Comparison of ENCODE assay signal across 8 cellular contexts in genomic region chr2:129849559-129850160, GRCh38.
DNase-seq lines count a peak whose midpoint lies in the region; ATAC-seq, FAIRE-seq and TF ChIP-seq lines count a peak whose summit lies in the region.

No MANE protein-coding gene starts in this region.

- ATAC-seq in GM21723 (IDR thresholded peaks at IDR 0.05; ENCODE audit: unreplicated experiment) (peak; percentile 88), natural killer cell (peak; percentile 90 to 99 (median 95))

- no peak overlapping the region for H3K9ac ChIP-seq in Loucy (ENCODE audit: low read depth, low read length, poor library complexity, severe bottlenecking)

- TF ChIP-seq CTCF in Loucy (conservative IDR thresholded peaks at IDR 0.05; ENCODE audit: low read length) = peak; percentile 78
- TF ChIP-seq CTCF in epithelial cell of proximal tubule (conservative IDR thresholded peaks at IDR 0.05; ENCODE audit: low read depth, low read length) = peak; percentile 66
- peak; percentile 79 for TF ChIP-seq CTCF in natural killer cell (IDR thresholded peaks at IDR 0.05)

- peaks cover 20 to 47% of the 10 kb centered on the region in 2 donors for H3K27me3 Mint-ChIP-seq in natural killer cell (ENCODE audit: low read depth in 2 of 2)

- H3K4me3 ChIP-seq in Loucy (ENCODE audit: low read length, poor library complexity, severe bottlenecking) (no peak overlapping the region), epithelial cell of proximal tubule (ENCODE audit: low read depth, low read length) (no peak overlapping the region)

- no peaks in the 10 kb centered on the region for H3K9me2 ChIP-seq in Loucy (replicated peaks; ENCODE audit: low read depth, low read length)

- no peaks in the 10 kb centered on the region for H3K27me3 ChIP-seq in Loucy (ENCODE audit: insufficient read depth, low read length, poor library complexity, severe bottlenecking)

- no peak overlapping the region for H3K4me3 Mint-ChIP-seq in natural killer cell

- H3K9me3 Mint-ChIP-seq in natural killer cell = no peaks in the 10 kb centered on the region

- peak; percentile 65 for DNase-seq in SHP77 treated with DMSO at 0.1 percent for 48 hours (lab: John Stamatoyannopoulos, UW)
- peak; percentile 44 for DNase-seq in epithelial cell of proximal tubule (ENCODE audit: low read depth)
- no peak for DNase-seq in natural killer cell
- no peak for DNase-seq in T1000 (lab: John Stamatoyannopoulos, UW)
- DNase-seq in T-helper 9 cell = no peak

- peak overlapping the region; percentile 50; the same call in 1 of the 2 replicates for H2AFZ ChIP-seq in Loucy (ENCODE audit: low read length)

- no peaks in the 10 kb centered on the region for H3K4me1 ChIP-seq in Loucy (ENCODE audit: insufficient read depth, low read length, poor library complexity, severe bottlenecking)

- no peaks in the 10 kb centered on the region for H3K36me3 Mint-ChIP-seq in natural killer cell

- no peak overlapping the region for H3K4me2 ChIP-seq in Loucy (ENCODE audit: low read depth, low read length, poor library complexity, severe bottlenecking)

- no peaks in the 10 kb centered on the region for H3K79me2 ChIP-seq in Loucy (ENCODE audit: insufficient read depth, low read length)

- no peaks in the 10 kb centered on the region for H3K9me3 ChIP-seq in Loucy (ENCODE audit: insufficient read depth, low read depth, low read length)

- H3K27ac Mint-ChIP-seq in natural killer cell = no peak overlapping the region

- FAIRE-seq in G401.6 (lab: Jason Lieb, UNC) = peak; percentile 91

- no peaks in the 10 kb centered on the region for H3K36me3 ChIP-seq in Loucy (ENCODE audit: insufficient read depth, low read length)

- H4K20me1 ChIP-seq in Loucy (ENCODE audit: insufficient read depth, low read length, poor library complexity, severe bottlenecking) = no peaks in the 10 kb centered on the region

- no peaks in the 10 kb centered on the region for H3F3A ChIP-seq in Loucy (ENCODE audit: low read depth)

- peaks cover 5% of the 10 kb centered on the region in 2 donors for H3K4me1 Mint-ChIP-seq in natural killer cell

- intact Hi-C loops in natural killer cell (cut with micrococcal nuclease) = loop anchor here (10.0 kb wide), 1 partner anchor 1115 kb away; no protein-coding TSS in a partner anchor

Comparison
In these comparisons a context has a peak if more than half of its experiments do, and no peak if none do; other contexts are left out.
1. DNase-seq: peak in SHP77 treated with DMSO at 0.1 percent for 48 hours (single experiment) and epithelial cell of proximal tubule (single experiment); none in natural killer cell (single experiment), T1000 (single experiment) and T-helper 9 cell (single experiment).
2. Peak in every context shown above with its lines, with median percentiles within 50 percentile points of each other: CTCF ChIP-seq.